Comparison of ENCODE assay signal across 29 cellular contexts in the genomic region with DNA sequence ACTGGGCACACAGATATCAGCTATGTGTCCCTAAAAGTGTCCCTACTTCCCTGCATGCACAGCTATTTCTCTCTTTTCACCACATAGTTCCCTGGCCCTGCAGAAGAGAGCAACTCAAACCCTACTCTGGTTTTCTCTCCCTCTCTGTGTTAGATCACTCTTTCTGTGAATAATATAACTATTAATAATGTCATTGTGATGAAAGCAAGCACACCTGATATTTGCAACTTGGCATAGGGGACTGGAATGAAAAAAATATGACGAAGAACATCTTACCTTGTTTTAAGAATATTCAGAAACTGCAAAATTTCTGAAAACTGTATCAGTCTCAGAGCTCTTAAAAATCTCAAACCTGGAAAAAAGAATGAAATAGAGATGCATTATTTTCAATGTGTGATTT.
"Had no signal": no experiment of that assay in that cellular context is flagged by ENCODE, and none has a peak within 500 bp of the region (broad histone marks: within the 10 kb centered on the region; RNA-seq: fewer than 3 reads in every experiment).

No MANE protein-coding gene starts in this region.

- DNase-seq: naive thymus-derived CD8-positive, alpha-beta T cell; occipital lobe; ovary; posterior cingulate gyrus; psoas muscle; right cardiac atrium; right lobe of liver; sigmoid colon; small intestine; stimulated activated CD4-positive, alpha-beta T cell treated with anti-CD3 and anti-CD28 coated beads, Interleukin-15, amount 100 ng/mL, for 24 hours; stimulated activated CD4-positive, alpha-beta T cell treated with anti-CD3 and anti-CD28 coated beads, Interleukin-4, amount 100 ng/mL, for 1 hour; stimulated activated CD4-positive, alpha-beta T cell treated with anti-CD3 and anti-CD28 coated beads, Interleukin-4, amount 100 ng/mL, for 4 hours; stimulated activated CD8-positive, alpha-beta memory T cell treated with anti-CD3 and anti-CD28 coated beads, Interleukin-4, amount 100 ng/mL, for 48 hours; stimulated activated naive CD4-positive, alpha-beta T cell; stimulated activated naive CD8-positive, alpha-beta T cell treated with anti-CD3 and anti-CD28 coated beads, Interleukin-15, amount 100 ng/mL, for 72 hours; stimulated activated naive CD8-positive, alpha-beta T cell treated with anti-CD3 and anti-CD28 coated beads, Interleukin-15, Interleukin-2, amounts not matched to agents 100 U/mL and 50 U/mL, for 24 hours; substantia nigra; testis; tibial artery; transverse colon; upper lobe of right lung; uterus had no signal

- H3K27me3 ChIP-seq: ovary, right lobe of liver, sigmoid colon, testis, tibial artery, transverse colon, upper lobe of right lung, uterus had no signal

- H3K4me3 ChIP-seq: neural progenitor cell, ovary, psoas muscle, right lobe of liver, sigmoid colon, suprapubic skin, testis, tibial artery, transverse colon, upper lobe of right lung, uterus had no signal

- H3K9me3 ChIP-seq: ovary, psoas muscle, right lobe of liver, sigmoid colon, suprapubic skin, testis, tibial artery, transverse colon, upper lobe of right lung, uterus had no signal

- ATAC-seq: naive thymus-derived CD8-positive, alpha-beta T cell; natural killer cell treated with Interleukin-12 subunit alpha and Interleukin-12 subunit beta and Interleukin-15 and Interleukin-18, amount 100 ng/mL, for 72 hours; psoas muscle; right cardiac atrium; right lobe of liver; stimulated activated memory B cell treated with anti-CD40 and anti-IgM and Interleukin-4, amounts not matched to agents 10 μg/mL and 1 μg/mL and 100 μg/mL, for 72 hours; stimulated activated naive CD8-positive, alpha-beta T cell treated with anti-CD3 and anti-CD28 coated beads, Interleukin-15, amount 100 ng/mL, for 72 hours; stimulated activated naive CD8-positive, alpha-beta T cell treated with anti-CD3 and anti-CD28 coated beads, Interleukin-15, Interleukin-2, amounts not matched to agents 100 U/mL and 50 U/mL, for 24 hours; upper lobe of right lung had no signal

- H2AFZ ChIP-seq: neural progenitor cell, parathyroid adenoma had no signal

- H3K9ac ChIP-seq: neural progenitor cell, parathyroid adenoma had no signal

- H3K27ac Mint-ChIP-seq: naive thymus-derived CD8-positive, alpha-beta T cell; natural killer cell treated with Interleukin-12 subunit alpha and Interleukin-12 subunit beta and Interleukin-15 and Interleukin-18, amount 100 ng/mL, for 72 hours; neural progenitor cell; progenitor cell of endocrine pancreas; stimulated activated memory B cell treated with anti-CD40 and anti-IgM and Interleukin-4, amounts not matched to agents 10 μg/mL and 1 μg/mL and 100 μg/mL, for 72 hours; stimulated activated naive CD8-positive, alpha-beta T cell treated with anti-CD3 and anti-CD28 coated beads, Interleukin-15, amount 100 ng/mL, for 72 hours; type B pancreatic cell had no signal

- H3K9me3 Mint-ChIP-seq: naive thymus-derived CD8-positive, alpha-beta T cell; natural killer cell treated with Interleukin-12 subunit alpha and Interleukin-12 subunit beta and Interleukin-15 and Interleukin-18, amount 100 ng/mL, for 72 hours; neural progenitor cell; stimulated activated memory B cell treated with anti-CD40 and anti-IgM and Interleukin-4, amounts not matched to agents 10 μg/mL and 1 μg/mL and 100 μg/mL, for 72 hours; stimulated activated naive CD8-positive, alpha-beta T cell treated with anti-CD3 and anti-CD28 coated beads, Interleukin-15, amount 100 ng/mL, for 72 hours; type B pancreatic cell had no signal

- H3K4me2 ChIP-seq: neural progenitor cell had no signal

- H3K4me3 Mint-ChIP-seq: naive thymus-derived CD8-positive, alpha-beta T cell; natural killer cell treated with Interleukin-12 subunit alpha and Interleukin-12 subunit beta and Interleukin-15 and Interleukin-18, amount 100 ng/mL, for 72 hours; neural progenitor cell; stimulated activated memory B cell treated with anti-CD40 and anti-IgM and Interleukin-4, amounts not matched to agents 10 μg/mL and 1 μg/mL and 100 μg/mL, for 72 hours; stimulated activated naive CD8-positive, alpha-beta T cell treated with anti-CD3 and anti-CD28 coated beads, Interleukin-15, amount 100 ng/mL, for 72 hours; type B pancreatic cell had no signal

- H3K36me3 ChIP-seq: neural progenitor cell, ovary, right lobe of liver, sigmoid colon, suprapubic skin, transverse colon, upper lobe of right lung, uterus had no signal

- H3K27ac ChIP-seq: neural progenitor cell, ovary, parathyroid adenoma, psoas muscle, right lobe of liver, suprapubic skin, testis, tibial artery, transverse colon, upper lobe of right lung had no signal

- H3K4me1 Mint-ChIP-seq: stimulated activated memory B cell treated with anti-CD40 and anti-IgM and Interleukin-4, amounts not matched to agents 10 μg/mL and 1 μg/mL and 100 μg/mL, for 72 hours had no signal

- H3K27me3 Mint-ChIP-seq: stimulated activated memory B cell treated with anti-CD40 and anti-IgM and Interleukin-4, amounts not matched to agents 10 μg/mL and 1 μg/mL and 100 μg/mL, for 72 hours had no signal

- H3K79me2 ChIP-seq: parathyroid adenoma had no signal

- H3K4me1 ChIP-seq: parathyroid adenoma, psoas muscle, right lobe of liver, suprapubic skin, testis, upper lobe of right lung had no signal

- H3K36me3 Mint-ChIP-seq: naive thymus-derived CD8-positive, alpha-beta T cell; natural killer cell treated with Interleukin-12 subunit alpha and Interleukin-12 subunit beta and Interleukin-15 and Interleukin-18, amount 100 ng/mL, for 72 hours; neural progenitor cell; stimulated activated memory B cell treated with anti-CD40 and anti-IgM and Interleukin-4, amounts not matched to agents 10 μg/mL and 1 μg/mL and 100 μg/mL, for 72 hours; type B pancreatic cell had no signal
